In genomic region chr20:11918280-11918952, GRCh38 we compare ENCODE assay signal across 12 cellular contexts. TPM values are rescaled to one million over a fixed set of nuclear protein-coding genes. Genes with fewer than 3 reads are reported as not detected.
DNase-seq lines count a peak whose midpoint lies in the region; ATAC-seq, FAIRE-seq and TF ChIP-seq lines count a peak whose summit lies in the region.
"Had no signal": no experiment of that assay in that cellular context is flagged by ENCODE, and none has a peak within 500 bp of the region (broad histone marks: within the 10 kb centered on the region; RNA-seq: fewer than 3 reads in every experiment).

No MANE protein-coding gene starts in this region.

- no peaks in the 10 kb centered on the region for H4K20me1 ChIP-seq in fibroblast of lung (ENCODE audit: control insufficient read depth, extremely low read depth, insufficient read depth, low read length)

- H3K9me3 ChIP-seq in fibroblast of lung (ENCODE audit: control insufficient read depth, insufficient read depth, low read depth, low read length), result no peaks in the 10 kb centered on the region
- no peaks in the 10 kb centered on the region for H3K9me3 ChIP-seq in neutrophil

- H3K36me3 Mint-ChIP-seq in natural killer cell, result no peaks in the 10 kb centered on the region
- H3K36me3 Mint-ChIP-seq in natural killer cell treated with Interleukin-12 subunit alpha and Interleukin-12 subunit beta and Interleukin-15 and Interleukin-18, amount 100 ng/mL, for 72 hours, result no peaks in the 10 kb centered on the region

- no peaks in the 10 kb centered on the region for H3K9me3 Mint-ChIP-seq in natural killer cell
- no peaks in the 10 kb centered on the region for H3K9me3 Mint-ChIP-seq in natural killer cell treated with Interleukin-12 subunit alpha and Interleukin-12 subunit beta and Interleukin-15 and Interleukin-18, amount 100 ng/mL, for 72 hours

- TF ChIP-seq CTCF in natural killer cell (IDR thresholded peaks at IDR 0.05) (no peak), fibroblast of lung (conservative IDR thresholded peaks at IDR 0.05 in 1 of 2, IDR thresholded peaks at IDR 0.05 in 1 of 2; ENCODE audit: low read depth in 1 of 2, low read length in 2 of 2) (no peak), neutrophil (IDR thresholded peaks at IDR 0.05) (no peak)

- H3K27me3 Mint-ChIP-seq in natural killer cell (ENCODE audit: low read depth in 2 of 2), result no peaks in the 10 kb centered on the region
- H3K27me3 Mint-ChIP-seq in natural killer cell treated with Interleukin-12 subunit alpha and Interleukin-12 subunit beta and Interleukin-15 and Interleukin-18, amount 100 ng/mL, for 72 hours, result no peaks in the 10 kb centered on the region

- H3K27ac ChIP-seq in fibroblast of lung (ENCODE audit: insufficient read depth, low read length) (peak overlapping the region; percentile 61), neutrophil (peak overlapping the region; percentile 58)
- H3K27ac ChIP-seq: foreskin keratinocyte, SK-N-MC had no signal

- DNase-seq in natural killer cell (no peak), fibroblast of lung (ENCODE audit: low read depth in 2 of 2) (peak in 1 of 2 donors; percentile 19), mesenteric fat pad (ENCODE audit: low spot score) (no peak), GM19239 (ENCODE audit: insufficient read length, low spot score) (no peak), HTR-8/SVneo (ENCODE audit: insufficient read length, low spot score) (no peak)
- no peak for DNase-seq in natural killer cell treated with Interleukin-12 subunit alpha and Interleukin-12 subunit beta and Interleukin-15 and Interleukin-18, amount 100 ng/mL, for 72 hours (ENCODE audit: low spot score)
- DNase-seq in stimulated activated CD4-positive, alpha-beta T cell treated with anti-CD3 and anti-CD28 coated beads, Interleukin-1b, Interleukin-23, amount 100 ng/mL, for 48 hours, result no peak
- DNase-seq: activated T-cell treated with anti-CD3 and anti-CD28 coated beads for 4 hours; stimulated activated naive CD8-positive, alpha-beta T cell treated with anti-CD3 and anti-CD28 coated beads, Interleukin-15, Interleukin-2, amounts not matched to agents 100 U/mL and 50 U/mL, for 24 hours had no signal

- H3K36me3 ChIP-seq in fibroblast of lung (ENCODE audit: control insufficient read depth, insufficient read depth, low read length) (peaks cover 6% of the 10 kb centered on the region), neutrophil (peaks cover 11% of the 10 kb centered on the region)

- H3K4me1 Mint-ChIP-seq in natural killer cell, result peaks cover 17 to 23% of the 10 kb centered on the region in 2 donors
- peaks cover 0 to 10% of the 10 kb centered on the region in 2 donors for H3K4me1 Mint-ChIP-seq in natural killer cell treated with Interleukin-12 subunit alpha and Interleukin-12 subunit beta and Interleukin-15 and Interleukin-18, amount 100 ng/mL, for 72 hours (ENCODE audit: low read depth in 2 of 2)

- H3K27me3 ChIP-seq in fibroblast of lung (ENCODE audit: control insufficient read depth, insufficient read depth, low read length) (no peaks in the 10 kb centered on the region), neutrophil (no peaks in the 10 kb centered on the region)
- H3K27me3 ChIP-seq: foreskin keratinocyte had no signal

- FAIRE-seq in GM19239 (lab: Jason Lieb, UNC) (no peak), HTR-8/SVneo (lab: Jason Lieb, UNC) (no peak)

- intact Hi-C loops in natural killer cell (cut with micrococcal nuclease), result no loop called here

- H3K79me2 ChIP-seq in fibroblast of lung (ENCODE audit: control insufficient read depth, insufficient read depth, low read length), result peaks cover 36% of the 10 kb centered on the region

- peak overlapping the region in 1 of 2 donors; percentile 47 for H3K27ac Mint-ChIP-seq in natural killer cell
- H3K27ac Mint-ChIP-seq in natural killer cell treated with Interleukin-12 subunit alpha and Interleukin-12 subunit beta and Interleukin-15 and Interleukin-18, amount 100 ng/mL, for 72 hours, result no peak overlapping the region

- H3K4me3 Mint-ChIP-seq in natural killer cell, result peak overlapping the region; percentile 58
- H3K4me3 Mint-ChIP-seq in natural killer cell treated with Interleukin-12 subunit alpha and Interleukin-12 subunit beta and Interleukin-15 and Interleukin-18, amount 100 ng/mL, for 72 hours, result no peak overlapping the region

- H3K4me3 ChIP-seq in fibroblast of lung (replicated peaks in 1 of 4; ENCODE audit: control extremely low read depth in 1 of 4, insufficient read depth in 1 of 4, low read depth in 3 of 4, low read length in 4 of 4), result peak overlapping the region; percentile 50 to 66 (median 60)
- peak overlapping the region; percentile 35 to 42 for H3K4me3 ChIP-seq in neutrophil (ENCODE audit: low read depth in 1 of 2, low read length in 1 of 2)
- H3K4me3 ChIP-seq: SK-N-MC had no signal

- no peak for ATAC-seq in natural killer cell
- ATAC-seq in natural killer cell treated with Interleukin-12 subunit alpha and Interleukin-12 subunit beta and Interleukin-15 and Interleukin-18, amount 100 ng/mL, for 72 hours, result no peak

- H2AFZ ChIP-seq in fibroblast of lung (ENCODE audit: low read length), result no peak overlapping the region

- H3K4me2 ChIP-seq in fibroblast of lung (ENCODE audit: extremely low read depth, insufficient read depth, low read length), result peak overlapping the region; percentile 86

- peaks cover 2% of the 10 kb centered on the region for H3K4me1 ChIP-seq in fibroblast of lung (ENCODE audit: control insufficient read depth, extremely low read depth, insufficient read depth, low read length)
- peaks cover 19 to 30% of the 10 kb centered on the region in 2 experiments for H3K4me1 ChIP-seq in neutrophil (ENCODE audit: control insufficient read depth in 1 of 2, insufficient read depth in 1 of 2, low read depth in 1 of 2, low read length in 1 of 2)

- peak overlapping the region; percentile 51 for H3K9ac ChIP-seq in fibroblast of lung (ENCODE audit: insufficient read depth, low read length)

RNA-seq across cellular contexts. Expression of gene BTBD3, which starts 0.7 kb away (rescaled TPM):
- total RNA-seq in natural killer cell, result 1 to 10 TPM; 2.2 to 5.3 (median 3.8) TPM
- total RNA-seq in natural killer cell treated with Interleukin-12 subunit alpha and Interleukin-12 subunit beta and Interleukin-15 and Interleukin-18, amount 100 ng/mL, for 72 hours, result 1 to 10 TPM; 4.4 to 4.7 TPM
- 27.5 and 47.4 TPM in 2 replicates for total RNA-seq in fibroblast of lung
- 29.9 and 51.7 TPM in 2 replicates for polyA plus RNA-seq in fibroblast of lung
- polyA plus RNA-seq in fibroblast of lung (2012), result 17.3 and 30.6 TPM in 2 replicates
- polyA minus RNA-seq in fibroblast of lung (ENCODE audit: low replicate concordance), result 49.0 and 68.1 TPM in 2 replicates
- 20.7 TPM for total RNA-seq in mesenteric fat pad
